1 cellular context compared by ENCODE assay signal in genomic region chr16:28822520-28823290, GRCh38.
A peak's percentile ranks its signal among the peaks of the same experiment; 100 is the strongest.
TF ChIP-seq lines count a peak whose summit lies in the region.

Gene ATXN2L (plus strand): TSS chr16:28822999. CDS start chr16:28823260, 261 bp downstream.

TF ChIP-seq in HepG2, 621 proteins besides CTCF, POLR2A, EP300 and RAD21 (continued from another document and continues in another):
- TF ChIP-seq ZNF142 (CRISPR knock-in tag; IDR thresholded peaks at IDR 0.05) (peak; percentile 80), BRD4 (CRISPR knock-in tag; IDR thresholded peaks at IDR 0.05) (peak; percentile 94), DRAP1 (CRISPR knock-in tag; IDR thresholded peaks at IDR 0.05) (peak; percentile 88), POGK (CRISPR knock-in tag; conservative IDR thresholded peaks at IDR 0.05) (peak; percentile 95), ZNF101 (CRISPR knock-in tag; IDR thresholded peaks at IDR 0.05; ENCODE audit: borderline replicate concordance, low read depth) (0 out of 2 replicates have a peak, but pooled peaks have one; percentile 75), BRF2 (CRISPR knock-in tag; IDR thresholded peaks at IDR 0.05) (no peak; the same call in 1 of the 2 replicates), ZNF7 (CRISPR knock-in tag; IDR thresholded peaks at IDR 0.05) (peak; percentile 9; the same call in 1 of the 2 replicates), ZNF607 (CRISPR knock-in tag; IDR thresholded peaks at IDR 0.05; ENCODE audit: borderline replicate concordance) (peak; percentile 88), CEBPG (CRISPR knock-in tag; IDR thresholded peaks at IDR 0.05) (peak; percentile 63), ZNF646 (CRISPR knock-in tag; IDR thresholded peaks at IDR 0.05) (no peak), ZBTB3 (CRISPR knock-in tag; IDR thresholded peaks at IDR 0.05; ENCODE audit: borderline replicate concordance, low read depth) (0 out of 2 replicates have a peak, but pooled peaks have one; percentile 59), HNF1B (CRISPR knock-in tag; IDR thresholded peaks at IDR 0.05) (0 out of 2 replicates have a peak, but pooled peaks have one; percentile 51), HNRNPUL1 (IDR thresholded peaks at IDR 0.05; ENCODE audit: low read depth, low read length) (peak; percentile 89), THAP8 (CRISPR knock-in tag; IDR thresholded peaks at IDR 0.05; ENCODE audit: borderline replicate concordance) (no peak), JDP2 (CRISPR knock-in tag; IDR thresholded peaks at IDR 0.05; ENCODE audit: borderline replicate concordance) (no peak), PRMT3 (CRISPR knock-in tag; IDR thresholded peaks at IDR 0.05; ENCODE audit: borderline replicate concordance, low read depth) (peak; percentile 81; the same call in 1 of the 2 replicates), GPBP1L1 (CRISPR knock-in tag; IDR thresholded peaks at IDR 0.05) (no peak), DBP (CRISPR knock-in tag; IDR thresholded peaks at IDR 0.05; ENCODE audit: not compliant biosample characterization) (peak; percentile 57), HNRNPL (IDR thresholded peaks at IDR 0.05; ENCODE audit: low read depth, low read length) (peak; percentile 90), CHD2 (IDR thresholded peaks at IDR 0.05; ENCODE audit: low read depth, low read length) (peak; percentile 94), HDAC1 (CRISPR knock-in tag; IDR thresholded peaks at IDR 0.05) (peak; percentile 96), YEATS4 (CRISPR knock-in tag; IDR thresholded peaks at IDR 0.05; ENCODE audit: borderline replicate concordance) (peak; percentile 99), ZNF652 (CRISPR knock-in tag; IDR thresholded peaks at IDR 0.05; ENCODE audit: borderline replicate concordance, low read depth) (no peak; the same call in 1 of the 2 replicates), HNF4G (IDR thresholded peaks at IDR 0.05; ENCODE audit: borderline replicate concordance, low read depth, low read length) (no peak), HNF4G (CRISPR knock-in tag; IDR thresholded peaks at IDR 0.05; ENCODE audit: borderline replicate concordance, low read depth) (0 out of 2 replicates have a peak, but pooled peaks have one; percentile 49), ESRRA (CRISPR knock-in tag; IDR thresholded peaks at IDR 0.05; ENCODE audit: low read depth) (peak; percentile 82), TEAD3 (CRISPR knock-in tag; optimal IDR thresholded peaks at IDR 0.05; ENCODE audit: borderline replicate concordance) (peak; percentile 94), ARID2 (CRISPR knock-in tag; IDR thresholded peaks at IDR 0.05; ENCODE audit: borderline replicate concordance) (peak; percentile 37; the same call in 1 of the 2 replicates)
